1 cellular context compared by ENCODE assay signal in the genomic region with DNA sequence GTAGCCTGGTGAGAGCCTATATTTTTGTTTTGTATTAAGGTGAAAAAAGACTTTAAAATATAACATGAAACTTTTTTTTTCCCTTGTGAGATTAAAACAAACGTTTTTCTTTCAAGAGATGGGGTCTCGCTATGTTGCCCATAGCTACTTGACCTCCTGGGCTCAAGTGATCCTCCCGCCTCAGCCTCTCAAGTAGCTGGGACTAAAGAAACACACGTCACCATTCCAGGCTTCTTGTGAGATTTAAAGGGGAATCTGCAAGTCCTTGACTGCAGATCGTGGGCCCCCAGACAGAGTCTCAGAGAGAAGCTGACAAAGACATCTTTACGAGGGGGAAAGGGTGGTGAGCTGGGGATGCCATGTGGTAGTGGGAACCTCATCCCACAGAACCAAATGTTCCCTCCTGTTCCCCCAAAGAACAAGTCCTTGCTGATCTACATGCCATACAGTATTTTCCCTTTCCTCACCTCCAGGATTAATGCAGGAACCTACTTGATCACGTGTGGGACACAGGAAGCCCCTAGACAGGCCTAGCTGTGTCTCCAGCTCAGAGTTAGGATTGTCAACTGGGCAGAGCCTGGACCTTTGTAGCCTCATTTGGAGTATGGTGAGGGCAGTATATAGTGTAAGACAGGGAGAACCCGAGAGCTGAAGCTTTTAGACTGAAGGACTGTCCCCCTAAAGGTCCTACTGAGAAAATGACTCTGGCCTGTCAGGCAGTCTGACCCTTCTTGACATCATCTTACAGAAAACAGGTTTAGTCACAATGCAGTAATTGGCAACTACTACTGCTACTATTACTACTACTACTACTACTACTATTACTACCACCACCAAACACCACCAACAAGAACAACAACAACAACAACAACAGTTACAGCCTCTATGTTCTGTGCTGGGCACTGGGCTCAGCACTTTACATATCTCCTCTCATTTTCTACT.
TF ChIP-seq lines count a peak whose summit lies in the region.

No MANE protein-coding gene starts in this region.

TF ChIP-seq in endothelial cell of umbilical vein, 7 proteins besides CTCF, POLR2A, EP300 and RAD21 (continued from another document):
- no peak for TF ChIP-seq POLR2AphosphoS5 (IDR thresholded peaks at IDR 0.05; ENCODE audit: insufficient read depth, low read depth, low read length)
- no peak for TF ChIP-seq JUN (IDR thresholded peaks at IDR 0.05; ENCODE audit: borderline replicate concordance, insufficient read depth, insufficient read length, low read depth)
- TF ChIP-seq GATA2 (IDR thresholded peaks at IDR 0.05; ENCODE audit: insufficient read depth, insufficient read length, low read depth, low read length), result no peak
